2 cellular contexts compared by ENCODE assay signal in the genomic region with DNA sequence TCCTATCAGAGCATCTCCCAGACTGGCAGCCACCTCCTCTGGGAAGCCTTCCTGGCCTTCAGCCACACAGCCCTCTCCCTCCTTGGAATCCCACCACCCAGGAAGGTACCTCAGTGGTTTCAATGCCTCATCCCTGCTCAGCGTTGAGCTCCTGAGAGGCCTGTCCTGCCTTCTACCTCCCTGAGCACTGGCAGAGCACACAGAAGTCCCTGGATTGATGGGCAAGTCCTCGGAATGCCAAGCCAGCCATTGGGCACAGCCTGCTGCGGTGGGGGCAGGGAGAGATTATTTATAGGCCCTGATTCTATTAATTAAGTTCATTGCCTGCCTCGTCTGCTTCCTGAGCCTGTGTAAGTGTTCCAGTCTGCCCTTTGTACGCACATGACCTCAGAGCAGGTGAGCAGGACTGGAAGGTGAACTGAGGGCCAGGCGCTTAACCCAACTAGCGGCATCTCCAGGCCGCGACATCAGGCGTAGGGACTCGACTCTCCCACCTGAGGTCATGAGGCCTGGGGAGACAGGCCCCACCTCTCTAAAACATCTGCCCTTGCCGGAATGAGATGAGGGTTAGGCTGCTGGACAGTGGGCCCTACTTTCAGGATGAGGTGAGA.
TF ChIP-seq lines count a peak whose summit lies in the region.

No MANE protein-coding gene starts in this region.

TF ChIP-seq in HEK293, 187 proteins besides CTCF, POLR2A, EP300 and RAD21:
- TF ChIP-seq, protein P1, sequence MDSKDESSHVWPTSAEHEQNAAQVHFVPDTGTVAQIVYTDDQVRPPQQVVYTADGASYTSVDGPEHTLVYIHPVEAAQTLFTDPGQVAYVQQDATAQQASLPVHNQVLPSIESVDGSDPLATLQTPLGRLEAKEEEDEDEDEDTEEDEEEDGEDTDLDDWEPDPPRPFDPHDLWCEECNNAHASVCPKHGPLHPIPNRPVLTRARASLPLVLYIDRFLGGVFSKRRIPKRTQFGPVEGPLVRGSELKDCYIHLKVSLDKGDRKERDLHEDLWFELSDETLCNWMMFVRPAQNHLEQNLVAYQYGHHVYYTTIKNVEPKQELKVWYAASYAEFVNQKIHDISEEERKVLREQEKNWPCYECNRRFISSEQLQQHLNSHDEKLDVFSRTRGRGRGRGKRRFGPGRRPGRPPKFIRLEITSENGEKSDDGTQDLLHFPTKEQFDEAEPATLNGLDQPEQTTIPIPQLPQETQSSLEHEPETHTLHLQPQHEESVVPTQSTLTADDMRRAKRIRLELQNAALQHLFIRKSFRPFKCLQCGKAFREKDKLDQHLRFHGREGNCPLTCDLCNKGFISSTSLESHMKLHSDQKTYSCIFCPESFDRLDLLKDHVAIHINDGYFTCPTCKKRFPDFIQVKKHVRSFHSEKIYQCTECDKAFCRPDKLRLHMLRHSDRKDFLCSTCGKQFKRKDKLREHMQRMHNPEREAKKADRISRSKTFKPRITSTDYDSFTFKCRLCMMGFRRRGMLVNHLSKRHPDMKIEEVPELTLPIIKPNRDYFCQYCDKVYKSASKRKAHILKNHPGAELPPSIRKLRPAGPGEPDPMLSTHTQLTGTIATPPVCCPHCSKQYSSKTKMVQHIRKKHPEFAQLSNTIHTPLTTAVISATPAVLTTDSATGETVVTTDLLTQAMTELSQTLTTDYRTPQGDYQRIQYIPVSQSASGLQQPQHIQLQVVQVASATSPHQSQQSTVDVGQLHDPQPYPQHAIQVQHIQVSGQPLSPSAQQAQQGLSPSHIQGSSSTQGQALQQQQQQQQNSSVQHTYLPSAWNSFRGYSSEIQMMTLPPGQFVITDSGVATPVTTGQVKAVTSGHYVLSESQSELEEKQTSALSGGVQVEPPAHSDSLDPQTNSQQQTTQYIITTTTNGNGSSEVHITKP (tag by site-specific recombination; IDR thresholded peaks at IDR 0.05), result peak; percentile 64
- TF ChIP-seq ZNF37A (tag by site-specific recombination; IDR thresholded peaks at IDR 0.05), result no peak

TF ChIP-seq in H1, 55 proteins besides CTCF, POLR2A, EP300 and RAD21:
- no peak for TF ChIP-seq KDM1A (IDR thresholded peaks at IDR 0.05; ENCODE audit: borderline replicate concordance, low read length)
- TF ChIP-seq, protein P2, sequence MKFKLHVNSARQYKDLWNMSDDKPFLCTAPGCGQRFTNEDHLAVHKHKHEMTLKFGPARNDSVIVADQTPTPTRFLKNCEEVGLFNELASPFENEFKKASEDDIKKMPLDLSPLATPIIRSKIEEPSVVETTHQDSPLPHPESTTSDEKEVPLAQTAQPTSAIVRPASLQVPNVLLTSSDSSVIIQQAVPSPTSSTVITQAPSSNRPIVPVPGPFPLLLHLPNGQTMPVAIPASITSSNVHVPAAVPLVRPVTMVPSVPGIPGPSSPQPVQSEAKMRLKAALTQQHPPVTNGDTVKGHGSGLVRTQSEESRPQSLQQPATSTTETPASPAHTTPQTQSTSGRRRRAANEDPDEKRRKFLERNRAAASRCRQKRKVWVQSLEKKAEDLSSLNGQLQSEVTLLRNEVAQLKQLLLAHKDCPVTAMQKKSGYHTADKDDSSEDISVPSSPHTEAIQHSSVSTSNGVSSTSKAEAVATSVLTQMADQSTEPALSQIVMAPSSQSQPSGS (IDR thresholded peaks at IDR 0.05; ENCODE audit: low read length), result no peak
- TF ChIP-seq, protein P3, sequence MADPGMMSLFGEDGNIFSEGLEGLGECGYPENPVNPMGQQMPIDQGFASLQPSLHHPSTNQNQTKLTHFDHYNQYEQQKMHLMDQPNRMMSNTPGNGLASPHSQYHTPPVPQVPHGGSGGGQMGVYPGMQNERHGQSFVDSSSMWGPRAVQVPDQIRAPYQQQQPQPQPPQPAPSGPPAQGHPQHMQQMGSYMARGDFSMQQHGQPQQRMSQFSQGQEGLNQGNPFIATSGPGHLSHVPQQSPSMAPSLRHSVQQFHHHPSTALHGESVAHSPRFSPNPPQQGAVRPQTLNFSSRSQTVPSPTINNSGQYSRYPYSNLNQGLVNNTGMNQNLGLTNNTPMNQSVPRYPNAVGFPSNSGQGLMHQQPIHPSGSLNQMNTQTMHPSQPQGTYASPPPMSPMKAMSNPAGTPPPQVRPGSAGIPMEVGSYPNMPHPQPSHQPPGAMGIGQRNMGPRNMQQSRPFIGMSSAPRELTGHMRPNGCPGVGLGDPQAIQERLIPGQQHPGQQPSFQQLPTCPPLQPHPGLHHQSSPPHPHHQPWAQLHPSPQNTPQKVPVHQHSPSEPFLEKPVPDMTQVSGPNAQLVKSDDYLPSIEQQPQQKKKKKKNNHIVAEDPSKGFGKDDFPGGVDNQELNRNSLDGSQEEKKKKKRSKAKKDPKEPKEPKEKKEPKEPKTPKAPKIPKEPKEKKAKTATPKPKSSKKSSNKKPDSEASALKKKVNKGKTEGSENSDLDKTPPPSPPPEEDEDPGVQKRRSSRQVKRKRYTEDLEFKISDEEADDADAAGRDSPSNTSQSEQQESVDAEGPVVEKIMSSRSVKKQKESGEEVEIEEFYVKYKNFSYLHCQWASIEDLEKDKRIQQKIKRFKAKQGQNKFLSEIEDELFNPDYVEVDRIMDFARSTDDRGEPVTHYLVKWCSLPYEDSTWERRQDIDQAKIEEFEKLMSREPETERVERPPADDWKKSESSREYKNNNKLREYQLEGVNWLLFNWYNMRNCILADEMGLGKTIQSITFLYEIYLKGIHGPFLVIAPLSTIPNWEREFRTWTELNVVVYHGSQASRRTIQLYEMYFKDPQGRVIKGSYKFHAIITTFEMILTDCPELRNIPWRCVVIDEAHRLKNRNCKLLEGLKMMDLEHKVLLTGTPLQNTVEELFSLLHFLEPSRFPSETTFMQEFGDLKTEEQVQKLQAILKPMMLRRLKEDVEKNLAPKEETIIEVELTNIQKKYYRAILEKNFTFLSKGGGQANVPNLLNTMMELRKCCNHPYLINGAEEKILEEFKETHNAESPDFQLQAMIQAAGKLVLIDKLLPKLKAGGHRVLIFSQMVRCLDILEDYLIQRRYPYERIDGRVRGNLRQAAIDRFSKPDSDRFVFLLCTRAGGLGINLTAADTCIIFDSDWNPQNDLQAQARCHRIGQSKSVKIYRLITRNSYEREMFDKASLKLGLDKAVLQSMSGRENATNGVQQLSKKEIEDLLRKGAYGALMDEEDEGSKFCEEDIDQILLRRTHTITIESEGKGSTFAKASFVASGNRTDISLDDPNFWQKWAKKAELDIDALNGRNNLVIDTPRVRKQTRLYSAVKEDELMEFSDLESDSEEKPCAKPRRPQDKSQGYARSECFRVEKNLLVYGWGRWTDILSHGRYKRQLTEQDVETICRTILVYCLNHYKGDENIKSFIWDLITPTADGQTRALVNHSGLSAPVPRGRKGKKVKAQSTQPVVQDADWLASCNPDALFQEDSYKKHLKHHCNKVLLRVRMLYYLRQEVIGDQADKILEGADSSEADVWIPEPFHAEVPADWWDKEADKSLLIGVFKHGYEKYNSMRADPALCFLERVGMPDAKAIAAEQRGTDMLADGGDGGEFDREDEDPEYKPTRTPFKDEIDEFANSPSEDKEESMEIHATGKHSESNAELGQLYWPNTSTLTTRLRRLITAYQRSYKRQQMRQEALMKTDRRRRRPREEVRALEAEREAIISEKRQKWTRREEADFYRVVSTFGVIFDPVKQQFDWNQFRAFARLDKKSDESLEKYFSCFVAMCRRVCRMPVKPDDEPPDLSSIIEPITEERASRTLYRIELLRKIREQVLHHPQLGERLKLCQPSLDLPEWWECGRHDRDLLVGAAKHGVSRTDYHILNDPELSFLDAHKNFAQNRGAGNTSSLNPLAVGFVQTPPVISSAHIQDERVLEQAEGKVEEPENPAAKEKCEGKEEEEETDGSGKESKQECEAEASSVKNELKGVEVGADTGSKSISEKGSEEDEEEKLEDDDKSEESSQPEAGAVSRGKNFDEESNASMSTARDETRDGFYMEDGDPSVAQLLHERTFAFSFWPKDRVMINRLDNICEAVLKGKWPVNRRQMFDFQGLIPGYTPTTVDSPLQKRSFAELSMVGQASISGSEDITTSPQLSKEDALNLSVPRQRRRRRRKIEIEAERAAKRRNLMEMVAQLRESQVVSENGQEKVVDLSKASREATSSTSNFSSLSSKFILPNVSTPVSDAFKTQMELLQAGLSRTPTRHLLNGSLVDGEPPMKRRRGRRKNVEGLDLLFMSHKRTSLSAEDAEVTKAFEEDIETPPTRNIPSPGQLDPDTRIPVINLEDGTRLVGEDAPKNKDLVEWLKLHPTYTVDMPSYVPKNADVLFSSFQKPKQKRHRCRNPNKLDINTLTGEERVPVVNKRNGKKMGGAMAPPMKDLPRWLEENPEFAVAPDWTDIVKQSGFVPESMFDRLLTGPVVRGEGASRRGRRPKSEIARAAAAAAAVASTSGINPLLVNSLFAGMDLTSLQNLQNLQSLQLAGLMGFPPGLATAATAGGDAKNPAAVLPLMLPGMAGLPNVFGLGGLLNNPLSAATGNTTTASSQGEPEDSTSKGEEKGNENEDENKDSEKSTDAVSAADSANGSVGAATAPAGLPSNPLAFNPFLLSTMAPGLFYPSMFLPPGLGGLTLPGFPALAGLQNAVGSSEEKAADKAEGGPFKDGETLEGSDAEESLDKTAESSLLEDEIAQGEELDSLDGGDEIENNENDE (IDR thresholded peaks at IDR 0.05; ENCODE audit: insufficient replicate concordance, low read length), result no peak
- no peak for TF ChIP-seq MAFK (IDR thresholded peaks at IDR 0.05; ENCODE audit: low read depth, low read length)
- TF ChIP-seq SIRT6 (IDR thresholded peaks at IDR 0.05; ENCODE audit: low read length), result no peak
- no peak for TF ChIP-seq SAP30 (IDR thresholded peaks at IDR 0.05; ENCODE audit: insufficient read depth, insufficient replicate concordance, low read length)
- no peak for TF ChIP-seq KDM4A (IDR thresholded peaks at IDR 0.05; ENCODE audit: low read depth, low read length, severe bottlenecking)
- TF ChIP-seq JUND (IDR thresholded peaks at IDR 0.05; ENCODE audit: low read length), result no peak
- TF ChIP-seq HDAC2 (IDR thresholded peaks at IDR 0.05; ENCODE audit: borderline replicate concordance in 1 of 2, low read depth in 2 of 2, low read length in 2 of 2), result no peak
TF ChIP-seq in H1: peak in this region for 0.
